Comparison of ENCODE assay signal across 22 cellular contexts in genomic region chr11:35200811-35201341, GRCh38.
DNase-seq lines count a peak whose midpoint lies in the region; ATAC-seq and TF ChIP-seq lines count a peak whose summit lies in the region.
"Had no signal": no experiment of that assay in that cellular context is flagged by ENCODE, and none has a peak within 500 bp of the region (broad histone marks: within the 10 kb centered on the region; RNA-seq: fewer than 3 reads in every experiment).

No MANE protein-coding gene starts in this region.

- POLR2A ChIA-PET in activated CD4-positive, alpha-beta T cell treated with anti-CD3 and anti-CD28 coated beads, Interleukin-2, amount 10 ng/mL, durations not matched to agents 7 days and 5 days (lab: Charles Lee), result no interaction called here

- no peak overlapping the region for H3K4me3 Mint-ChIP-seq in activated CD4-positive, alpha-beta T cell treated with anti-CD3 and anti-CD28 coated beads, Interleukin-2, amount 10 ng/mL, durations not matched to agents 7 days and 5 days
- no peak overlapping the region for H3K4me3 Mint-ChIP-seq in IgD-negative memory B cell
- H3K4me3 Mint-ChIP-seq in activated naive CD8-positive, alpha-beta T cell treated with anti-CD3 and anti-CD28 coated beads for 36 hours, result no peak overlapping the region
- no peak overlapping the region for H3K4me3 Mint-ChIP-seq in stimulated activated memory B cell treated with anti-CD40 and anti-IgM and Interleukin-4, amounts not matched to agents 10 μg/mL and 1 μg/mL and 100 μg/mL, for 72 hours
- H3K4me3 Mint-ChIP-seq: GM23338 had no signal

- in situ Hi-C loops in GM13977 (cut with MboI; ENCODE audit: low pct_unique_long_range_greater_than_20kb, low sequenced_read_pairs, unreplicated experiment), result no loop called here

- H3K9me3 Mint-ChIP-seq in activated CD4-positive, alpha-beta T cell treated with anti-CD3 and anti-CD28 coated beads, Interleukin-2, amount 10 ng/mL, durations not matched to agents 7 days and 5 days, result peaks cover 13% of the 10 kb centered on the region
- H3K9me3 Mint-ChIP-seq in IgD-negative memory B cell, result no peaks in the 10 kb centered on the region
- no peaks in the 10 kb centered on the region for H3K9me3 Mint-ChIP-seq in activated naive CD8-positive, alpha-beta T cell treated with anti-CD3 and anti-CD28 coated beads for 36 hours
- no peaks in the 10 kb centered on the region for H3K9me3 Mint-ChIP-seq in stimulated activated memory B cell treated with anti-CD40 and anti-IgM and Interleukin-4, amounts not matched to agents 10 μg/mL and 1 μg/mL and 100 μg/mL, for 72 hours
- H3K9me3 Mint-ChIP-seq: GM23338 had no signal

- no peak for TF ChIP-seq CTCF in GM13977 (IDR thresholded peaks at IDR 0.05; ENCODE audit: extremely low read depth, insufficient read depth, missing control alignments)

- peaks cover 12% of the 10 kb centered on the region for H3K4me1 Mint-ChIP-seq in activated CD4-positive, alpha-beta T cell treated with anti-CD3 and anti-CD28 coated beads, Interleukin-2, amount 10 ng/mL, durations not matched to agents 7 days and 5 days
- peaks cover 8 to 25% (median 12%) of the 10 kb centered on the region in 3 donors for H3K4me1 Mint-ChIP-seq in IgD-negative memory B cell
- peaks cover 52% of the 10 kb centered on the region for H3K4me1 Mint-ChIP-seq in activated naive CD8-positive, alpha-beta T cell treated with anti-CD3 and anti-CD28 coated beads for 36 hours
- H3K4me1 Mint-ChIP-seq in stimulated activated memory B cell treated with anti-CD40 and anti-IgM and Interleukin-4, amounts not matched to agents 10 μg/mL and 1 μg/mL and 100 μg/mL, for 72 hours, result peaks cover 12% of the 10 kb centered on the region

- no peaks in the 10 kb centered on the region for H3K27me3 Mint-ChIP-seq in activated CD4-positive, alpha-beta T cell treated with anti-CD3 and anti-CD28 coated beads, Interleukin-2, amount 10 ng/mL, durations not matched to agents 7 days and 5 days
- H3K27me3 Mint-ChIP-seq in IgD-negative memory B cell, result no peaks in the 10 kb centered on the region
- H3K27me3 Mint-ChIP-seq in activated naive CD8-positive, alpha-beta T cell treated with anti-CD3 and anti-CD28 coated beads for 36 hours, result no peaks in the 10 kb centered on the region
- H3K27me3 Mint-ChIP-seq in stimulated activated memory B cell treated with anti-CD40 and anti-IgM and Interleukin-4, amounts not matched to agents 10 μg/mL and 1 μg/mL and 100 μg/mL, for 72 hours, result no peaks in the 10 kb centered on the region

- CTCF ChIA-PET in activated CD4-positive, alpha-beta T cell treated with anti-CD3 and anti-CD28 coated beads, Interleukin-2, amount 10 ng/mL, durations not matched to agents 7 days and 5 days (lab: Charles Lee), result interaction anchor here (1.0 kb wide), 1 partner anchor 12 kb away, joined by 4 read pairs; no protein-coding TSS in a partner anchor

- H3K36me3 Mint-ChIP-seq in activated CD4-positive, alpha-beta T cell treated with anti-CD3 and anti-CD28 coated beads, Interleukin-2, amount 10 ng/mL, durations not matched to agents 7 days and 5 days (ENCODE audit: low read depth), result peaks cover 98% of the 10 kb centered on the region
- peaks cover 25% of the 10 kb centered on the region for H3K36me3 Mint-ChIP-seq in IgD-negative memory B cell
- H3K36me3 Mint-ChIP-seq in activated naive CD8-positive, alpha-beta T cell treated with anti-CD3 and anti-CD28 coated beads for 36 hours, result peaks cover 97% of the 10 kb centered on the region
- H3K36me3 Mint-ChIP-seq in stimulated activated memory B cell treated with anti-CD40 and anti-IgM and Interleukin-4, amounts not matched to agents 10 μg/mL and 1 μg/mL and 100 μg/mL, for 72 hours, result peaks cover 75% of the 10 kb centered on the region

- peak; percentile 63 for ATAC-seq in stimulated activated memory B cell treated with anti-CD40 and anti-IgM and Interleukin-4, amounts not matched to agents 10 μg/mL and 1 μg/mL and 100 μg/mL, for 72 hours
- ATAC-seq: GM23338 had no signal

- H3K27ac Mint-ChIP-seq in activated CD4-positive, alpha-beta T cell treated with anti-CD3 and anti-CD28 coated beads, Interleukin-2, amount 10 ng/mL, durations not matched to agents 7 days and 5 days, result peak overlapping the region; percentile 31
- peak overlapping the region in 2 of 3 donors; percentile 4 to 80 for H3K27ac Mint-ChIP-seq in IgD-negative memory B cell
- H3K27ac Mint-ChIP-seq in activated naive CD8-positive, alpha-beta T cell treated with anti-CD3 and anti-CD28 coated beads for 36 hours, result peak overlapping the region; percentile 13
- H3K27ac Mint-ChIP-seq in stimulated activated memory B cell treated with anti-CD40 and anti-IgM and Interleukin-4, amounts not matched to agents 10 μg/mL and 1 μg/mL and 100 μg/mL, for 72 hours, result peak overlapping the region; percentile 14
- H3K27ac Mint-ChIP-seq: GM23338 had no signal

- no peak for DNase-seq in activated CD4-positive, alpha-beta T cell treated with anti-CD3 and anti-CD28 coated beads, Interleukin-2, amount 10 ng/mL, durations not matched to agents 7 days and 5 days
- no peak for DNase-seq in activated CD4-positive, alpha-beta T cell treated with anti-CD3 and anti-CD28 coated beads, Interleukin-2, amount 50 U/mL, for 4 hours
- DNase-seq in activated naive CD8-positive, alpha-beta T cell treated with anti-CD3 and anti-CD28 coated beads for 36 hours, result no peak
- no peak for DNase-seq in GM13977 (ENCODE audit: low spot score)
- DNase-seq in ureter (ENCODE audit: low spot score), result no peak
- DNase-seq in kidney tubule cell (ENCODE audit: low spot score), result no peak
- DNase-seq: 8988T; BE2C; DMS 273 treated with DMSO at 0.1 percent for 48 hours; GF-D8; MV-4-11; NCI-H1436; NCI-H2029; NCI-H2171; NCI-H446; NCI-H69; NK-92 treated with Interleukin-12 subunit alpha and Interleukin-12 subunit beta, amount 100 ng/mL, for 24 hours; OCI-M1; RPMI8226 had no signal
